ENCODE assay signal across 8 cellular contexts in the genomic region with DNA sequence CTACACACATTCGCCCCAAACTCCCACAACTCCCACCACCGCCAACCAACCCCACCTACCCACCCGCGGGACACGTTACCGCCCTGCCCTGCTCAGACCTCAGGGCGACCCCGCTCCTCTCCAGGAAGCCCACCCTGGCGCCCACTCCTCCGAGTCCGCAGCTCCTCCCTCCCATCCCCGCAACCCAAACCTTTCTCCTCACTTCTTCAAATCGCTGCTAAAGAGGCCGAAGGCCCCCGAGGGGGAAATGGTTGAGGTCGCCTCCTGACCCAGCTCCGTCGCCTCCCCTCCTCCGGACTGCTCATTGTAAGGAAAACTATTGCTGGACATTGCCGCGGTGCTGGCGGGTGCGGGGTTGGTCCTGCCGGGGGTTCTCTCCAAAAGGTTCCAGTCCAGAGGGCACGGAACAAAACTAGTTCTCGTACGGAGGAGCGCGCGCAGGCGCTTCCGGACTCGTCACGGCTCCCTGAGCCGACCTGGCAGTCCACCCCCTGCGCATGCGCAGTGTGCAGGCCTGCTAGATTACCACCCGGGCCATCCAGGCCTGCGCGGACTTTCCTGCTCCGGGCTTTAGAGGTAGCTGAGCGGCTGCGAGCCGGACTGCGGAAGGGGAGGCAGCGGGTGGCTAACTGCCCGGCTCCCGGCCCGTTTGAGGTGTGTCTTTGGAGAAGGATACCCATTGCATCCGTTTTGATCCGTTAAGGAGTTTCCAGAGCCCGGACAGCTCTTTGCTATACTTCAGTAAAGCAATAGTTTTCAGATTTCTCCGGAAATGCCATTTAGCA. TPM values are rescaled to one million over a fixed set of nuclear protein-coding genes. Genes with fewer than 3 reads are reported as not detected.
DNase-seq lines count a peak whose midpoint lies in the region; ATAC-seq, FAIRE-seq and TF ChIP-seq lines count a peak whose summit lies in the region.

AP3B1 (minus strand) TSS at position 449 of the 785 bp plus-strand sequence; CDS start at position 330, 119 bp downstream.

- no peaks in the 10 kb centered on the region for H3K9me3 Mint-ChIP-seq in WTC11

- CTCF ChIA-PET in AG04450 (lab: Charles Lee), result interaction anchor here (1.2 to 1.9 kb wide), 3 partner anchors 27 to 734 kb away, joined by 3 to 6 read pairs (median 4); no protein-coding TSS in a partner anchor
- CTCF ChIA-PET in WTC11 (lab: Charles Lee), result interaction anchor here (0.9 to 2.8 kb wide), 10 partner anchors 10 to 802 kb away, joined by 3 to 22 read pairs (median 4); partner anchors contain the start of genes SCAMP1 and WDR41

- DNase-seq in AG04450 (ENCODE audit: low read depth, low spot score), result peak; percentile 98
- peak; percentile 98 for DNase-seq in NCI-H226
- DNase-seq in WTC11 (ENCODE audit: low spot score), result peak; percentile 99
- peak; percentile 99 for DNase-seq in cardiac fibroblast (ENCODE audit: low read depth in 2 of 2)
- DNase-seq in iPS-NIHi11 (ENCODE audit: low spot score), result peak; percentile 97
- DNase-seq in small intestine, result peak; percentile 100

- H3K27ac Mint-ChIP-seq in WTC11, result peak within 1 kb of the TSS; percentile 95

- ATAC-seq in GM18909 (IDR thresholded peaks at IDR 0.05; ENCODE audit: poor library complexity, unreplicated experiment) (peak; percentile 92), HG03175 (IDR thresholded peaks at IDR 0.05; ENCODE audit: unreplicated experiment) (peak; percentile 82), WTC11 (peak; percentile 90)

- H3K27ac ChIP-seq in AG04450 (ENCODE audit: low read depth, low read length) (peak within 1 kb of the TSS; percentile 89), small intestine (ENCODE audit: low read depth in 1 of 2, low read length in 1 of 2) (peak within 1 kb of the TSS; percentile 75 to 96)

- no peaks in the 10 kb centered on the region; the same call in 1 of the 2 replicates for H3K27me3 Mint-ChIP-seq in WTC11 (ENCODE audit: low read depth)

- FAIRE-seq in small intestine (lab: Jason Lieb, UNC), result no peak

- TF ChIP-seq CTCF in AG04450 (IDR thresholded peaks at IDR 0.05; ENCODE audit: low read depth, low read length) (no peak), WTC11 (IDR thresholded peaks at IDR 0.05) (no peak), cardiac fibroblast (IDR thresholded peaks at IDR 0.05; ENCODE audit: low read depth, low read length) (no peak)

- H3K9me3 ChIP-seq in AG04450 (ENCODE audit: control insufficient read depth, insufficient read depth, low read length) (no peaks in the 10 kb centered on the region), small intestine (ENCODE audit: control insufficient read depth, low read depth) (no peaks in the 10 kb centered on the region)

- H3K36me3 Mint-ChIP-seq in WTC11, result no peaks in the 10 kb centered on the region

- 0% methylated on average over 53 of the region's 53 CpGs for WGBS in small intestine, 3 donors

- H3K4me1 ChIP-seq in small intestine (ENCODE audit: control insufficient read depth in 2 of 2, insufficient read depth in 1 of 2, low read depth in 1 of 2, low read length in 1 of 2), result peaks cover 2 to 7% of the 10 kb centered on the region in 2 donors

- H3K4me1 Mint-ChIP-seq in WTC11, result peaks cover 29% of the 10 kb centered on the region

- peak within 1 kb of the TSS; percentile 98 for H3K4me3 ChIP-seq in AG04450 (ENCODE audit: low read depth, low read length)
- peak within 1 kb of the TSS; percentile 96 to 99 for H3K4me3 ChIP-seq in cardiac fibroblast (replicated peaks in 1 of 2; ENCODE audit: low read depth in 2 of 2, low read length in 2 of 2)
- peak within 1 kb of the TSS; percentile 86 to 95 for H3K4me3 ChIP-seq in small intestine (ENCODE audit: low read depth in 1 of 2, low read length in 2 of 2)

- H3K27me3 ChIP-seq in AG04450 (ENCODE audit: control insufficient read depth, insufficient read depth, low read length) (peaks cover 1% of the 10 kb centered on the region), small intestine (ENCODE audit: control insufficient read depth in 2 of 2, insufficient read depth in 2 of 2, low read length in 2 of 2) (no peaks in the 10 kb centered on the region)

- POLR2A ChIA-PET in AG04450 (lab: Yijun Ruan, JAX) (interaction anchor here (0.5 to 1.3 kb wide), 2 partner anchors 66 to 1499 kb away, joined by 4 to 15 read pairs; partner anchors contain the start of gene SCAMP1), WTC11 (lab: Charles Lee) (interaction anchor here (0.6 to 2.9 kb wide), 4 partner anchors 10 to 224 kb away, joined by 3 to 12 read pairs (median 4); partner anchors contain the start of gene SCAMP1)

- no peaks in the 10 kb centered on the region for H3K36me3 ChIP-seq in small intestine (ENCODE audit: control insufficient read depth in 2 of 2, insufficient read depth in 2 of 2, low read length in 2 of 2)

- H3K4me3 Mint-ChIP-seq in WTC11, result peak within 1 kb of the TSS; percentile 93

TF ChIP-seq in WTC11, 78 proteins besides CTCF, POLR2A, EP300 and RAD21 (continues in another document):
- peak; percentile 77; the same call in 1 of the 2 replicates for TF ChIP-seq ARID4B (CRISPR knock-in tag; IDR thresholded peaks at IDR 0.05; ENCODE audit: borderline replicate concordance)
- peak; percentile 80; the same call in 1 of the 2 replicates for TF ChIP-seq SP1 (CRISPR knock-in tag; conservative IDR thresholded peaks at IDR 0.05)
- TF ChIP-seq RORB (CRISPR knock-in tag; IDR thresholded peaks at IDR 0.05), result no peak
- TF ChIP-seq SMAD4 (CRISPR knock-in tag; IDR thresholded peaks at IDR 0.05), result no peak
- TF ChIP-seq, protein P1, sequence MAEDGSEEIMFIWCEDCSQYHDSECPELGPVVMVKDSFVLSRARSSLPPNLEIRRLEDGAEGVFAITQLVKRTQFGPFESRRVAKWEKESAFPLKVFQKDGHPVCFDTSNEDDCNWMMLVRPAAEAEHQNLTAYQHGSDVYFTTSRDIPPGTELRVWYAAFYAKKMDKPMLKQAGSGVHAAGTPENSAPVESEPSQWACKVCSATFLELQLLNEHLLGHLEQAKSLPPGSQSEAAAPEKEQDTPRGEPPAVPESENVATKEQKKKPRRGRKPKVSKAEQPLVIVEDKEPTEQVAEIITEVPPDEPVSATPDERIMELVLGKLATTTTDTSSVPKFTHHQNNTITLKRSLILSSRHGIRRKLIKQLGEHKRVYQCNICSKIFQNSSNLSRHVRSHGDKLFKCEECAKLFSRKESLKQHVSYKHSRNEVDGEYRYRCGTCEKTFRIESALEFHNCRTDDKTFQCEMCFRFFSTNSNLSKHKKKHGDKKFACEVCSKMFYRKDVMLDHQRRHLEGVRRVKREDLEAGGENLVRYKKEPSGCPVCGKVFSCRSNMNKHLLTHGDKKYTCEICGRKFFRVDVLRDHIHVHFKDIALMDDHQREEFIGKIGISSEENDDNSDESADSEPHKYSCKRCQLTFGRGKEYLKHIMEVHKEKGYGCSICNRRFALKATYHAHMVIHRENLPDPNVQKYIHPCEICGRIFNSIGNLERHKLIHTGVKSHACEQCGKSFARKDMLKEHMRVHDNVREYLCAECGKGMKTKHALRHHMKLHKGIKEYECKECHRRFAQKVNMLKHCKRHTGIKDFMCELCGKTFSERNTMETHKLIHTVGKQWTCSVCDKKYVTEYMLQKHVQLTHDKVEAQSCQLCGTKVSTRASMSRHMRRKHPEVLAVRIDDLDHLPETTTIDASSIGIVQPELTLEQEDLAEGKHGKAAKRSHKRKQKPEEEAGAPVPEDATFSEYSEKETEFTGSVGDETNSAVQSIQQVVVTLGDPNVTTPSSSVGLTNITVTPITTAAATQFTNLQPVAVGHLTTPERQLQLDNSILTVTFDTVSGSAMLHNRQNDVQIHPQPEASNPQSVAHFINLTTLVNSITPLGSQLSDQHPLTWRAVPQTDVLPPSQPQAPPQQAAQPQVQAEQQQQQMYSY (CRISPR knock-in tag; IDR thresholded peaks at IDR 0.05), result peak; percentile 99
- TF ChIP-seq MYBL2 (CRISPR knock-in tag; IDR thresholded peaks at IDR 0.05), result peak; percentile 72; the same call in 1 of the 2 replicates
- TF ChIP-seq, protein P2, sequence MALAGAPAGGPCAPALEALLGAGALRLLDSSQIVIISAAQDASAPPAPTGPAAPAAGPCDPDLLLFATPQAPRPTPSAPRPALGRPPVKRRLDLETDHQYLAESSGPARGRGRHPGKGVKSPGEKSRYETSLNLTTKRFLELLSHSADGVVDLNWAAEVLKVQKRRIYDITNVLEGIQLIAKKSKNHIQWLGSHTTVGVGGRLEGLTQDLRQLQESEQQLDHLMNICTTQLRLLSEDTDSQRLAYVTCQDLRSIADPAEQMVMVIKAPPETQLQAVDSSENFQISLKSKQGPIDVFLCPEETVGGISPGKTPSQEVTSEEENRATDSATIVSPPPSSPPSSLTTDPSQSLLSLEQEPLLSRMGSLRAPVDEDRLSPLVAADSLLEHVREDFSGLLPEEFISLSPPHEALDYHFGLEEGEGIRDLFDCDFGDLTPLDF (CRISPR knock-in tag; IDR thresholded peaks at IDR 0.05), result no peak

RNA-seq across cellular contexts. Expression of gene AP3B1, which starts in this region (rescaled TPM):
- polyA plus RNA-seq in AG04450 (2011; rRNA removed) (66.1 and 67.0 TPM in 2 replicates), small intestine (10 to 100 TPM; 22.6 to 33.1 (median 28.1) TPM)
- polyA minus RNA-seq in AG04450 (2011; rRNA and poly(A)+ RNA removed), result 40.5 and 69.9 TPM in 2 replicates
- 42.8 to 50.3 TPM (median 46.3 TPM) in 3 replicates for total RNA-seq in WTC11 (2021)

Comparison
In these comparisons a context has a peak if more than half of its experiments do, and no peak if none do; other contexts are left out.
1. Peak in every context shown above with its lines: DNase-seq, ATAC-seq, H3K4me3 ChIP-seq and H3K27ac ChIP-seq.